1 cellular context compared by ENCODE assay signal in genomic region chr17:28743243-28744103, GRCh38.
TF ChIP-seq lines count a peak whose summit lies in the region.

A gene with protein sequence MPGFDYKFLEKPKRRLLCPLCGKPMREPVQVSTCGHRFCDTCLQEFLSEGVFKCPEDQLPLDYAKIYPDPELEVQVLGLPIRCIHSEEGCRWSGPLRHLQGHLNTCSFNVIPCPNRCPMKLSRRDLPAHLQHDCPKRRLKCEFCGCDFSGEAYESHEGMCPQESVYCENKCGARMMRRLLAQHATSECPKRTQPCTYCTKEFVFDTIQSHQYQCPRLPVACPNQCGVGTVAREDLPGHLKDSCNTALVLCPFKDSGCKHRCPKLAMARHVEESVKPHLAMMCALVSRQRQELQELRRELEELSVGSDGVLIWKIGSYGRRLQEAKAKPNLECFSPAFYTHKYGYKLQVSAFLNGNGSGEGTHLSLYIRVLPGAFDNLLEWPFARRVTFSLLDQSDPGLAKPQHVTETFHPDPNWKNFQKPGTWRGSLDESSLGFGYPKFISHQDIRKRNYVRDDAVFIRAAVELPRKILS (plus strand): TSS chr17:28744011. CDS start chr17:28744113, 102 bp downstream.

TF ChIP-seq in HEK293, 187 proteins besides CTCF, POLR2A, EP300 and RAD21 (continued from another document and continues in another):
- TF ChIP-seq SP7 (tag by site-specific recombination; IDR thresholded peaks at IDR 0.05) (peak; percentile 83), WT1 (tag by site-specific recombination; IDR thresholded peaks at IDR 0.05) (peak; percentile 86), ZNF184 (tag by site-specific recombination; IDR thresholded peaks at IDR 0.05) (no peak), ZNF48 (tag by site-specific recombination; IDR thresholded peaks at IDR 0.05) (no peak), ZNF157 (tag by site-specific recombination; IDR thresholded peaks at IDR 0.05) (no peak), SP3 (tag by site-specific recombination; IDR thresholded peaks at IDR 0.05) (peak; percentile 58), ZNF214 (tag by site-specific recombination; IDR thresholded peaks at IDR 0.05; ENCODE audit: borderline replicate concordance) (no peak), MZF1 (tag by site-specific recombination; IDR thresholded peaks at IDR 0.05; ENCODE audit: borderline replicate concordance) (peak; percentile 73), ZNF792 (tag by site-specific recombination; IDR thresholded peaks at IDR 0.05) (no peak), ZNF23 (tag by site-specific recombination; IDR thresholded peaks at IDR 0.05; ENCODE audit: borderline replicate concordance) (no peak), MEIS1 (CRISPR knock-in tag; IDR thresholded peaks at IDR 0.05; ENCODE audit: borderline replicate concordance) (0 out of 2 replicates have a peak, but pooled peaks have one; percentile 43), ZNF211 (tag by site-specific recombination; IDR thresholded peaks at IDR 0.05; ENCODE audit: low read depth) (no peak), KLF7 (tag by site-specific recombination; IDR thresholded peaks at IDR 0.05; ENCODE audit: borderline replicate concordance) (peak; percentile 81; the same call in 1 of the 2 replicates), ZNF777 (tag by site-specific recombination; IDR thresholded peaks at IDR 0.05; ENCODE audit: borderline replicate concordance) (no peak), ZNF354C (tag by site-specific recombination; IDR thresholded peaks at IDR 0.05; ENCODE audit: borderline replicate concordance, low read depth) (no peak), ZBTB6 (tag by site-specific recombination; IDR thresholded peaks at IDR 0.05) (no peak), ZNF521 (tag by site-specific recombination; IDR thresholded peaks at IDR 0.05) (no peak), ZNF707 (tag by site-specific recombination; IDR thresholded peaks at IDR 0.05) (no peak), ZNF404 (tag by site-specific recombination; IDR thresholded peaks at IDR 0.05) (no peak), ZNF175 (tag by site-specific recombination; IDR thresholded peaks at IDR 0.05) (no peak), EGR2 (tag by site-specific recombination; IDR thresholded peaks at IDR 0.05; ENCODE audit: low read depth) (peak; percentile 58), ZNF433 (tag by site-specific recombination; IDR thresholded peaks at IDR 0.05; ENCODE audit: low read depth) (no peak), ZNF513 (tag by site-specific recombination; IDR thresholded peaks at IDR 0.05) (no peak), PRDM2 (tag by site-specific recombination; IDR thresholded peaks at IDR 0.05; ENCODE audit: borderline replicate concordance) (no peak), ZFP37 (tag by site-specific recombination; IDR thresholded peaks at IDR 0.05) (peak; percentile 40; the same call in 1 of the 2 replicates)
- TF ChIP-seq, protein P1, sequence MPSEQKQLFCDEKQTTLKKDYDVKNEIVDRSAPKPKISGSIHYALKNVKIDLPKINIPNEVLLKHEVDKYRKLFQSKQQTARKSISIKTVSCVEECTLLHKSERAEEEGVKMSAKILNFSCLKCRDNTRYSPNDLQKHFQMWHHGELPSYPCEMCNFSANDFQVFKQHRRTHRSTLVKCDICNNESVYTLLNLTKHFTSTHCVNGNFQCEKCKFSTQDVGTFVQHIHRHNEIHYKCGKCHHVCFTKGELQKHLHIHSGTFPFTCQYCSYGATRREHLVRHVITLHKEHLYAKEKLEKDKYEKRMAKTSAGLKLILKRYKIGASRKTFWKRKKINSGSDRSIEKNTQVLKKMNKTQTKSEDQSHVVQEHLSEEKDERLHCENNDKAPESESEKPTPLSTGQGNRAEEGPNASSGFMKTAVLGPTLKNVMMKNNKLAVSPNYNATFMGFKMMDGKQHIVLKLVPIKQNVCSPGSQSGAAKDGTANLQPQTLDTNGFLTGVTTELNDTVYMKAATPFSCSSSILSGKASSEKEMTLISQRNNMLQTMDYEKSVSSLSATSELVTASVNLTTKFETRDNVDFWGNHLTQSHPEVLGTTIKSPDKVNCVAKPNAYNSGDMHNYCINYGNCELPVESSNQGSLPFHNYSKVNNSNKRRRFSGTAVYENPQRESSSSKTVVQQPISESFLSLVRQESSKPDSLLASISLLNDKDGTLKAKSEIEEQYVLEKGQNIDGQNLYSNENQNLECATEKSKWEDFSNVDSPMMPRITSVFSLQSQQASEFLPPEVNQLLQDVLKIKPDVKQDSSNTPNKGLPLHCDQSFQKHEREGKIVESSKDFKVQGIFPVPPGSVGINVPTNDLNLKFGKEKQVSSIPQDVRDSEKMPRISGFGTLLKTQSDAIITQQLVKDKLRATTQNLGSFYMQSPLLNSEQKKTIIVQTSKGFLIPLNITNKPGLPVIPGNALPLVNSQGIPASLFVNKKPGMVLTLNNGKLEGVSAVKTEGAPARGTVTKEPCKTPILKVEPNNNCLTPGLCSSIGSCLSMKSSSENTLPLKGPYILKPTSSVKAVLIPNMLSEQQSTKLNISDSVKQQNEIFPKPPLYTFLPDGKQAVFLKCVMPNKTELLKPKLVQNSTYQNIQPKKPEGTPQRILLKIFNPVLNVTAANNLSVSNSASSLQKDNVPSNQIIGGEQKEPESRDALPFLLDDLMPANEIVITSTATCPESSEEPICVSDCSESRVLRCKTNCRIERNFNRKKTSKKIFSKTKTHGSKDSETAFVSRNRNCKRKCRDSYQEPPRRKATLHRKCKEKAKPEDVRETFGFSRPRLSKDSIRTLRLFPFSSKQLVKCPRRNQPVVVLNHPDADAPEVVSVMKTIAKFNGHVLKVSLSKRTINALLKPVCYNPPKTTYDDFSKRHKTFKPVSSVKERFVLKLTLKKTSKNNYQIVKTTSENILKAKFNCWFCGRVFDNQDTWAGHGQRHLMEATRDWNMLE (tag by site-specific recombination; conservative IDR thresholded peaks at IDR 0.05; ENCODE audit: low read depth), result no peak
- TF ChIP-seq, protein P2, sequence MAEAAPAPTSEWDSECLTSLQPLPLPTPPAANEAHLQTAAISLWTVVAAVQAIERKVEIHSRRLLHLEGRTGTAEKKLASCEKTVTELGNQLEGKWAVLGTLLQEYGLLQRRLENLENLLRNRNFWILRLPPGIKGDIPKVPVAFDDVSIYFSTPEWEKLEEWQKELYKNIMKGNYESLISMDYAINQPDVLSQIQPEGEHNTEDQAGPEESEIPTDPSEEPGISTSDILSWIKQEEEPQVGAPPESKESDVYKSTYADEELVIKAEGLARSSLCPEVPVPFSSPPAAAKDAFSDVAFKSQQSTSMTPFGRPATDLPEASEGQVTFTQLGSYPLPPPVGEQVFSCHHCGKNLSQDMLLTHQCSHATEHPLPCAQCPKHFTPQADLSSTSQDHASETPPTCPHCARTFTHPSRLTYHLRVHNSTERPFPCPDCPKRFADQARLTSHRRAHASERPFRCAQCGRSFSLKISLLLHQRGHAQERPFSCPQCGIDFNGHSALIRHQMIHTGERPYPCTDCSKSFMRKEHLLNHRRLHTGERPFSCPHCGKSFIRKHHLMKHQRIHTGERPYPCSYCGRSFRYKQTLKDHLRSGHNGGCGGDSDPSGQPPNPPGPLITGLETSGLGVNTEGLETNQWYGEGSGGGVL (tag by site-specific recombination; IDR thresholded peaks at IDR 0.05), result peak; percentile 66
- TF ChIP-seq, protein P3, sequence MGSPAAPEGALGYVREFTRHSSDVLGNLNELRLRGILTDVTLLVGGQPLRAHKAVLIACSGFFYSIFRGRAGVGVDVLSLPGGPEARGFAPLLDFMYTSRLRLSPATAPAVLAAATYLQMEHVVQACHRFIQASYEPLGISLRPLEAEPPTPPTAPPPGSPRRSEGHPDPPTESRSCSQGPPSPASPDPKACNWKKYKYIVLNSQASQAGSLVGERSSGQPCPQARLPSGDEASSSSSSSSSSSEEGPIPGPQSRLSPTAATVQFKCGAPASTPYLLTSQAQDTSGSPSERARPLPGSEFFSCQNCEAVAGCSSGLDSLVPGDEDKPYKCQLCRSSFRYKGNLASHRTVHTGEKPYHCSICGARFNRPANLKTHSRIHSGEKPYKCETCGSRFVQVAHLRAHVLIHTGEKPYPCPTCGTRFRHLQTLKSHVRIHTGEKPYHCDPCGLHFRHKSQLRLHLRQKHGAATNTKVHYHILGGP (tag by site-specific recombination; IDR thresholded peaks at IDR 0.05), result no peak
- TF ChIP-seq, protein P4, sequence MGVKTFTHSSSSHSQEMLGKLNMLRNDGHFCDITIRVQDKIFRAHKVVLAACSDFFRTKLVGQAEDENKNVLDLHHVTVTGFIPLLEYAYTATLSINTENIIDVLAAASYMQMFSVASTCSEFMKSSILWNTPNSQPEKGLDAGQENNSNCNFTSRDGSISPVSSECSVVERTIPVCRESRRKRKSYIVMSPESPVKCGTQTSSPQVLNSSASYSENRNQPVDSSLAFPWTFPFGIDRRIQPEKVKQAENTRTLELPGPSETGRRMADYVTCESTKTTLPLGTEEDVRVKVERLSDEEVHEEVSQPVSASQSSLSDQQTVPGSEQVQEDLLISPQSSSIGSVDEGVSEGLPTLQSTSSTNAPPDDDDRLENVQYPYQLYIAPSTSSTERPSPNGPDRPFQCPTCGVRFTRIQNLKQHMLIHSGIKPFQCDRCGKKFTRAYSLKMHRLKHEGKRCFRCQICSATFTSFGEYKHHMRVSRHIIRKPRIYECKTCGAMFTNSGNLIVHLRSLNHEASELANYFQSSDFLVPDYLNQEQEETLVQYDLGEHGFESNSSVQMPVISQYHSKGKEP (tag by site-specific recombination; IDR thresholded peaks at IDR 0.05), result peak; percentile 70
- TF ChIP-seq, protein P5, sequence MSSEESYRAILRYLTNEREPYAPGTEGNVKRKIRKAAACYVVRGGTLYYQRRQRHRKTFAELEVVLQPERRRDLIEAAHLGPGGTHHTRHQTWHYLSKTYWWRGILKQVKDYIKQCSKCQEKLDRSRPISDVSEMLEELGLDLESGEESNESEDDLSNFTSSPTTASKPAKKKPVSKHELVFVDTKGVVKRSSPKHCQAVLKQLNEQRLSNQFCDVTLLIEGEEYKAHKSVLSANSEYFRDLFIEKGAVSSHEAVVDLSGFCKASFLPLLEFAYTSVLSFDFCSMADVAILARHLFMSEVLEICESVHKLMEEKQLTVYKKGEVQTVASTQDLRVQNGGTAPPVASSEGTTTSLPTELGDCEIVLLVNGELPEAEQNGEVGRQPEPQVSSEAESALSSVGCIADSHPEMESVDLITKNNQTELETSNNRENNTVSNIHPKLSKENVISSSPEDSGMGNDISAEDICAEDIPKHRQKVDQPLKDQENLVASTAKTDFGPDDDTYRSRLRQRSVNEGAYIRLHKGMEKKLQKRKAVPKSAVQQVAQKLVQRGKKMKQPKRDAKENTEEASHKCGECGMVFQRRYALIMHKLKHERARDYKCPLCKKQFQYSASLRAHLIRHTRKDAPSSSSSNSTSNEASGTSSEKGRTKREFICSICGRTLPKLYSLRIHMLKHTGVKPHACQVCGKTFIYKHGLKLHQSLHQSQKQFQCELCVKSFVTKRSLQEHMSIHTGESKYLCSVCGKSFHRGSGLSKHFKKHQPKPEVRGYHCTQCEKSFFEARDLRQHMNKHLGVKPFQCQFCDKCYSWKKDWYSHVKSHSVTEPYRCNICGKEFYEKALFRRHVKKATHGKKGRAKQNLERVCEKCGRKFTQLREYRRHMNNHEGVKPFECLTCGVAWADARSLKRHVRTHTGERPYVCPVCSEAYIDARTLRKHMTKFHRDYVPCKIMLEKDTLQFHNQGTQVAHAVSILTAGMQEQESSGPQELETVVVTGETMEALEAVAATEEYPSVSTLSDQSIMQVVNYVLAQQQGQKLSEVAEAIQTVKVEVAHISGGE (tag by site-specific recombination; conservative IDR thresholded peaks at IDR 0.05; ENCODE audit: low read depth), result peak; percentile 45; the same call in 1 of the 2 replicates
